Comparison of ENCODE assay signal across 24 cellular contexts in the genomic region with DNA sequence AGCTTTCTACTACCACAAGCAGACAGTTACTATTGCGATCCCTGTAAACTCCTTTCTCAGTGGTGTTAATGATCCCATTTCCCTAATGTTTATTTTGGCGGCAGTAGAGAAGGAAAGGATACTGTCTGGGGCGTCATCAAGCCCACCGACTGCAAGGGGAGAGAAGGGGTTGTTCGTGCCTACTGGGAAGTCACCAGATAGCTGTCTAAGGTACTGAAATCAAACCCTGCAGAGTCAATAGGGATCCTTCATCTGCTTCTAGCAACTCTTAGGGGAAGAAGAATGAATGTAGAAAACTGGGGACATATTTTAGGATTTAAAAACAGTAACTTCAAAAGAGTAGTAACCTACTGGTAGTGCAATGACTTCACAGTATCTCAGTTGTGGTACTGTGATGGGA.
A peak's percentile ranks its signal among the peaks of the same experiment; 100 is the strongest.
DNase-seq lines count a peak whose midpoint lies in the region; ATAC-seq and TF ChIP-seq lines count a peak whose summit lies in the region.
"Had no signal": no experiment of that assay in that cellular context is flagged by ENCODE, and none has a peak within 500 bp of the region (broad histone marks: within the 10 kb centered on the region; RNA-seq: fewer than 3 reads in every experiment).

No MANE protein-coding gene starts in this region.

- no peak for ATAC-seq in GM21619 (IDR thresholded peaks at IDR 0.05; ENCODE audit: unreplicated experiment)
- ATAC-seq: foreskin keratinocyte had no signal

- no peak for TF ChIP-seq CTCF in NB4 (IDR thresholded peaks at IDR 0.05; ENCODE audit: low read depth, low read length)
- TF ChIP-seq CTCF in choroid plexus epithelial cell (conservative IDR thresholded peaks at IDR 0.05; ENCODE audit: low read depth, low read length), result no peak

- TF ChIP-seq POLR2A in NB4 (IDR thresholded peaks at IDR 0.05; ENCODE audit: extremely low read depth, insufficient read length), result no peak

- H3K4me3 ChIP-seq in NB4 (ENCODE audit: low read depth, low read length), result no peak overlapping the region
- H3K4me3 ChIP-seq in choroid plexus epithelial cell (ENCODE audit: low read depth, low read length), result no peak overlapping the region
- H3K4me3 ChIP-seq: hepatocyte, sigmoid colon, stomach, tibial nerve had no signal

- peak; percentile 44 for DNase-seq in NCI-H526 treated with DMSO at 0.1 percent for 48 hours (lab: John Stamatoyannopoulos, UW)
- no peak for DNase-seq in NCI-H526 (lab: John Stamatoyannopoulos, UW)
- peak; percentile 16 for DNase-seq in NB4 (ENCODE audit: low read depth)
- DNase-seq in choroid plexus epithelial cell (ENCODE audit: low read depth), result peak; percentile 21
- DNase-seq in myocyte (ENCODE audit: low read depth), result peak; percentile 36
- DNase-seq in activated CD8-positive, alpha-beta memory T cell treated with anti-CD3 and anti-CD28 coated beads, Interleukin-2, amount 50 U/mL, for 48 hours, result no peak
- no peak for DNase-seq in stimulated activated naive CD4-positive, alpha-beta T cell treated with Interleukin-2 at 50 U/mL for 16 hours (lab: John Stamatoyannopoulos, UW)
- DNase-seq: 8988T; activated CD4-positive, alpha-beta memory T cell treated with anti-CD3 and anti-CD28 coated beads for 36 hours; activated CD4-positive, CD25-positive, alpha-beta regulatory T cell; activated naive CD8-positive, alpha-beta T cell treated with anti-CD3 and anti-CD28 coated beads for 36 hours; CD4-positive, alpha-beta T cell; DMS 273 treated with DMSO at 0.1 percent for 48 hours; effector CD4-positive, alpha-beta T cell; foreskin keratinocyte; KBM-7; NCI-H2029; sigmoid colon; stimulated activated CD4-positive, alpha-beta T cell treated with anti-CD3 and anti-CD28 coated beads, Interleukin-15, amount 100 ng/mL, for 24 hours; stomach; T-helper 9 cell had no signal

Comparison
In these comparisons a context has a peak if more than half of its experiments do, and no peak if none do; other contexts are left out.
1. DNase-seq: peak in NCI-H526 treated with DMSO at 0.1 percent for 48 hours (single experiment), NB4 (single experiment), choroid plexus epithelial cell (single experiment) and myocyte (single experiment); none in NCI-H526 (0 of 2), activated CD8-positive, alpha-beta memory T cell treated with anti-CD3 and anti-CD28 coated beads, Interleukin-2, amount 50 U/mL, for 48 hours (single experiment) and stimulated activated naive CD4-positive, alpha-beta T cell treated with Interleukin-2 at 50 U/mL for 16 hours (single experiment).